In genomic region chr4:20995015-20995414, GRCh38 we compare ENCODE assay signal across 20 cellular contexts.
"Had no signal": no experiment of that assay in that cellular context is flagged by ENCODE, and none has a peak within 500 bp of the region (broad histone marks: within the 10 kb centered on the region; RNA-seq: fewer than 3 reads in every experiment).

No MANE protein-coding gene starts in this region.

- H3K27ac ChIP-seq: HL-60, KMS-11, SJSA1, SK-N-MC had no signal

- DNase-seq: Kasumi-1, MM.1S, NCI-H1105, NCI-H1417, NCI-H1436 treated with DMSO at 0.1 percent for 48 hours, NCI-H1694, NCI-H187 treated with DMSO at 0.1 percent for 48 hours, NCI-H2029 treated with DMSO at 0.1 percent for 48 hours, NCI-H2171, NCI-H524, NCI-H748 treated with DMSO at 0.1 percent for 48 hours, Right ventricle myocardium superior, RPMI8226, SIG-M5 had no signal

- H3K36me3 ChIP-seq: SJSA1 had no signal

- H3K27me3 ChIP-seq: SJSA1 had no signal

- H3K4me2 ChIP-seq: KMS-11 had no signal

- H3K9me3 ChIP-seq: SJSA1 had no signal

- H3K9ac ChIP-seq: KMS-11 had no signal

- H3K4me3 ChIP-seq: SJSA1, SK-N-MC had no signal

- FAIRE-seq: HTR-8/SVneo, RCC 7860 had no signal

- H3K4me1 ChIP-seq: SJSA1 had no signal
